ENCODE assay signal across 22 cellular contexts in the genomic region with DNA sequence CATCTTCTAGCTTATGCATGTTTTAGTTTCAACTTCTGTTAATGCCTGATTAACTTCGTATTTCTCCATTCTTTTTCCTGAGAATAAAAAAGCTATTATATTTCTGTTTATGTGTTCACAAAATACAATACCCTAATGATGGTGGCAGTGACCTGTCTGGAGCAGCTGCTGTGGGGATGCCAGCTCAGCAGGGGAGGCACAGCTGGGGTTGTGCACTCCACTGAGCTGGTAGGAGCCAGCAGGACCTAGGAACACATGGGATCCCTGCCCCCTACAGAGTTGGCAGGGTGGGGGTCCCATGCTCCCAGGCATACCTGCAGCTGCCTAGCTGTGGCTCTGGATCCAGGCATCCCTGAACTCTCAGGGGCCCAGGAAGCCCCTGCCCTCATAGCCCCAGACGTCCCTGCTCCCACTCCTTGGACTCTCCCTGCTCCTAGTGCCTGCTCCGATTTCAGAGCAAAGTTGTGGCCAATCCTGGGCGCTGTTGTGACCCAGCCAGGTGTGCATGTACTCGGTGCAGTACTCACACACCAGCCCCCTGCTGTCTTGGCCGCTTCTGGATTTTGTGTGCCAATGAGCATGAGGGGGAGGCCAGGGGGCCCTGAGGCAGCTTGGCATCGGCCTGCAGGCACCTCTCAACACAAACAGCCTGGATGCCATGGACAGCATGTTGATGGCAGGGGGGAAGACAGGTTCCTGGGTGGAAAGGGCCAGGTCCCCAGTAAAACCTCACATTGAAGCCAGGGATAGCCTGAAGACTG.
DNase-seq lines count a peak whose midpoint lies in the region; ATAC-seq lines count a peak whose summit lies in the region.
"Had no signal": no experiment of that assay in that cellular context is flagged by ENCODE, and none has a peak within 500 bp of the region (broad histone marks: within the 10 kb centered on the region; RNA-seq: fewer than 3 reads in every experiment).

No MANE protein-coding gene starts in this region.

- H4K91ac ChIP-seq in trophoblast cell (ENCODE audit: low read depth, low read length): no peak overlapping the region

- POLR2A ChIA-PET in CD4-positive, alpha-beta memory T cell (lab: Charles Lee; ENCODE audit: partially characterized antibody): no interaction called here

- peak; percentile 61 for DNase-seq in LHCN-M2 (ENCODE audit: low read depth)
- peak; percentile 99 for DNase-seq in NCI-H2171 treated with DMSO at 0.1 percent for 48 hours (lab: John Stamatoyannopoulos, UW)
- peak; percentile 72 to 76 for DNase-seq in SJCRH30
- no peak for DNase-seq in trophoblast cell
- DNase-seq in CD4-positive, alpha-beta memory T cell: no peak
- DNase-seq in mesenteric fat pad (ENCODE audit: low spot score): no peak
- DNase-seq: activated CD4-positive, alpha-beta T cell treated with anti-CD3 and anti-CD28 coated beads, Interleukin-2, amount 50 U/mL, for 4 hours; activated CD8-positive, alpha-beta memory T cell treated with anti-CD3 and anti-CD28 coated beads, Interleukin-2, amount 50 U/mL, for 48 hours; activated effector memory CD4-positive, alpha-beta T cell treated with Interleukin-2 at 50 U/mL for 16 hours; activated naive CD8-positive, alpha-beta T cell treated with anti-CD3 and anti-CD28 coated beads, Interleukin-2, amount 50 U/mL, for 24 hours; brain microvascular endothelial cell; cortex of kidney; left colon; NCI-H1436 treated with DMSO at 0.1 percent for 48 hours; NCI-H774; PC-9; posterior cingulate gyrus; stimulated activated naive B cell treated with anti-CD40 and anti-IgM and Interleukin-4, amounts not matched to agents 10 μg/mL and 1 μg/mL and 100 μg/mL, for 72 hours; T-helper 17 cell had no signal

- H3K9ac ChIP-seq in trophoblast cell (ENCODE audit: low read length): peak overlapping the region; percentile 44

- no peak for ATAC-seq in HG02571 (IDR thresholded peaks at IDR 0.05; ENCODE audit: unreplicated experiment)
- ATAC-seq: activated naive CD8-positive, alpha-beta T cell treated with anti-CD3 and anti-CD28 coated beads, Interleukin-2, amount 50 U/mL, for 24 hours; HCT116; left colon; T-helper 17 cell had no signal

- H2AK5ac ChIP-seq in trophoblast cell (ENCODE audit: low read length): no peak overlapping the region

- no peaks in the 10 kb centered on the region for H3K4me1 Mint-ChIP-seq in CD4-positive, alpha-beta memory T cell
- H3K4me1 Mint-ChIP-seq: activated naive CD8-positive, alpha-beta T cell treated with anti-CD3 and anti-CD28 coated beads, Interleukin-2, amount 50 U/mL, for 24 hours; stimulated activated naive B cell treated with anti-CD40 and anti-IgM and Interleukin-4, amounts not matched to agents 10 μg/mL and 1 μg/mL and 100 μg/mL, for 72 hours; T-helper 17 cell had no signal

- H3K27me3 ChIP-seq in SJCRH30 (no peaks in the 10 kb centered on the region), trophoblast cell (ENCODE audit: insufficient read depth, low read length) (no peaks in the 10 kb centered on the region)
- no peaks in the 10 kb centered on the region for H3K27me3 ChIP-seq in CD4-positive, alpha-beta memory T cell (ENCODE audit: insufficient read depth, low read length)
- H3K27me3 ChIP-seq: brain microvascular endothelial cell had no signal

- H2BK5ac ChIP-seq in trophoblast cell (ENCODE audit: low read depth, low read length, poor library complexity): no peak overlapping the region

- no peak overlapping the region for H3K4ac ChIP-seq in trophoblast cell (ENCODE audit: low read depth, low read length)

- no peaks in the 10 kb centered on the region for H3K79me2 ChIP-seq in trophoblast cell (ENCODE audit: control insufficient read depth, insufficient read depth, low read length, poor library complexity)

- H3K23ac ChIP-seq in trophoblast cell (ENCODE audit: low read length): no peak overlapping the region

- no peaks in the 10 kb centered on the region for H3K36me3 ChIP-seq in SJCRH30
- H3K36me3 ChIP-seq in trophoblast cell (ENCODE audit: control insufficient read depth in 1 of 2, insufficient read depth in 2 of 2, low read length in 2 of 2): no peaks in the 10 kb centered on the region
- H3K36me3 ChIP-seq in CD4-positive, alpha-beta memory T cell (ENCODE audit: insufficient read depth, low read length): no peaks in the 10 kb centered on the region
- H3K36me3 ChIP-seq: brain microvascular endothelial cell, WERI-Rb-1 had no signal

- no peak overlapping the region for H3K4me2 ChIP-seq in trophoblast cell (ENCODE audit: low read length)
- H3K4me2 ChIP-seq: PC-9 had no signal

- intact Hi-C loops in CD4-positive, alpha-beta memory T cell (cut with micrococcal nuclease): no loop called here

- H3K9me3 ChIP-seq in SJCRH30 (replicated peaks) (no peaks in the 10 kb centered on the region), trophoblast cell (ENCODE audit: insufficient read depth, low read depth, low read length) (no peaks in the 10 kb centered on the region)
- no peaks in the 10 kb centered on the region for H3K9me3 ChIP-seq in CD4-positive, alpha-beta memory T cell (ENCODE audit: control insufficient read depth in 1 of 2, low read length in 2 of 2)

- CTCF ChIA-PET in CD4-positive, alpha-beta memory T cell (lab: Charles Lee; ENCODE audit: partially characterized antibody): no interaction called here

- no peak overlapping the region for H3K4me3 Mint-ChIP-seq in CD4-positive, alpha-beta memory T cell
- H3K4me3 Mint-ChIP-seq: activated naive CD8-positive, alpha-beta T cell treated with anti-CD3 and anti-CD28 coated beads, Interleukin-2, amount 50 U/mL, for 24 hours; stimulated activated naive B cell treated with anti-CD40 and anti-IgM and Interleukin-4, amounts not matched to agents 10 μg/mL and 1 μg/mL and 100 μg/mL, for 72 hours; T-helper 17 cell had no signal

- no peaks in the 10 kb centered on the region for H3K27me3 Mint-ChIP-seq in CD4-positive, alpha-beta memory T cell
- H3K27me3 Mint-ChIP-seq: activated naive CD8-positive, alpha-beta T cell treated with anti-CD3 and anti-CD28 coated beads, Interleukin-2, amount 50 U/mL, for 24 hours; stimulated activated naive B cell treated with anti-CD40 and anti-IgM and Interleukin-4, amounts not matched to agents 10 μg/mL and 1 μg/mL and 100 μg/mL, for 72 hours; T-helper 17 cell had no signal

- no peak overlapping the region for H3K18ac ChIP-seq in trophoblast cell (ENCODE audit: low read length)

- no peak overlapping the region for H3K4me3 ChIP-seq in SJCRH30
- H3K4me3 ChIP-seq in trophoblast cell (ENCODE audit: low read depth, low read length): no peak overlapping the region
- no peak overlapping the region for H3K4me3 ChIP-seq in CD4-positive, alpha-beta memory T cell (ENCODE audit: low read length in 2 of 2)
- H3K4me3 ChIP-seq: PC-9 had no signal

- H3K27ac Mint-ChIP-seq in CD4-positive, alpha-beta memory T cell: no peak overlapping the region
- H3K27ac Mint-ChIP-seq: activated naive CD8-positive, alpha-beta T cell treated with anti-CD3 and anti-CD28 coated beads, Interleukin-2, amount 50 U/mL, for 24 hours; stimulated activated naive B cell treated with anti-CD40 and anti-IgM and Interleukin-4, amounts not matched to agents 10 μg/mL and 1 μg/mL and 100 μg/mL, for 72 hours; T-helper 17 cell had no signal

- no peak overlapping the region for H4K12ac ChIP-seq in trophoblast cell (ENCODE audit: low read depth, low read length)

- no peak overlapping the region for H3K14ac ChIP-seq in trophoblast cell (ENCODE audit: low read length)

- peaks cover 0 to 4% (median under 1%) of the 10 kb centered on the region in 8 donors for H3K9me3 Mint-ChIP-seq in CD4-positive, alpha-beta memory T cell

- no peak overlapping the region for H4K8ac ChIP-seq in trophoblast cell (ENCODE audit: low read depth, low read length)

- no CpG with 5 or more reads among the region's 7 CpGs for WGBS in trophoblast cell (ENCODE audit: extremely low coverage, insufficient coverage, insufficient read length)

- peaks cover 32% of the 10 kb centered on the region for H3K4me1 ChIP-seq in SJCRH30
- no peaks in the 10 kb centered on the region for H3K4me1 ChIP-seq in trophoblast cell (ENCODE audit: control insufficient read depth in 1 of 2, insufficient read depth in 2 of 2, low read length in 2 of 2)
- H3K4me1 ChIP-seq in CD4-positive, alpha-beta memory T cell (ENCODE audit: insufficient read depth, low read length): no peaks in the 10 kb centered on the region

- H2BK12ac ChIP-seq in trophoblast cell (ENCODE audit: low read length): no peak overlapping the region

- no peaks in the 10 kb centered on the region for H3K36me3 Mint-ChIP-seq in CD4-positive, alpha-beta memory T cell
- H3K36me3 Mint-ChIP-seq: stimulated activated naive B cell treated with anti-CD40 and anti-IgM and Interleukin-4, amounts not matched to agents 10 μg/mL and 1 μg/mL and 100 μg/mL, for 72 hours had no signal

- H2BK120ac ChIP-seq in trophoblast cell (ENCODE audit: insufficient read depth, low read length, poor library complexity): no peak overlapping the region

- no peaks in the 10 kb centered on the region for H3K79me1 ChIP-seq in trophoblast cell (ENCODE audit: low read length)

- H3K27ac ChIP-seq in SJCRH30 (peak overlapping the region; percentile 37), trophoblast cell (ENCODE audit: low read depth, low read length) (no peak overlapping the region)
- H3K27ac ChIP-seq in CD4-positive, alpha-beta memory T cell (ENCODE audit: low read depth, low read length): no peak overlapping the region
- H3K27ac ChIP-seq: brain microvascular endothelial cell, PC-9, WERI-Rb-1 had no signal

- no peak overlapping the region for H2AFZ ChIP-seq in trophoblast cell (ENCODE audit: insufficient read depth, low read length, poor library complexity)
- H2AFZ ChIP-seq: PC-9 had no signal

Comparison
In these comparisons a context has a peak if more than half of its experiments do, and no peak if none do; other contexts are left out.
1. DNase-seq: peak in LHCN-M2 (single experiment), NCI-H2171 treated with DMSO at 0.1 percent for 48 hours (single experiment) and SJCRH30 (2 of 2); none in trophoblast cell (0 of 2), CD4-positive, alpha-beta memory T cell (0 of 5) and mesenteric fat pad (single experiment).